Comparison of ENCODE assay signal across 9 cellular contexts in the genomic region with DNA sequence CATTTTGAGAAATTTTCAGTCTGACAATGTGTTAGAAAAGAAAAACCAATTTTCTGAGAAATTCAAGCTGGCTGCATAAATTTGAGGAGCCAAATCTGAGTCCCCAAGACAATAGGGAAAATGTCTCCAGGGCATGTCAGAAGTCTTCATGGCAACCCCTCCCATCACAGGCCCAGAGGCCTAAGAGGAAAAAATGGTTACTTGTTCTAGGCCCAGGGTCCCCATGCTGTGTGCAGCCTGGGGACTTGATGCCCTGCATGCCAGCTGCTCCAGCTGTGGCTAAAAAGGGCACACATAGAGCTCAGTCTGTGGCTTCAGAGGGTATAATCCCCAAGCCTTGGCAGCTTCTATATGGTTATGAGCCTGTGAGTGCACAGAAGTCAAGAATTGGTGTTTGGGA.
"Had no signal": no experiment of that assay in that cellular context is flagged by ENCODE, and none has a peak within 500 bp of the region (broad histone marks: within the 10 kb centered on the region; RNA-seq: fewer than 3 reads in every experiment).

No MANE protein-coding gene starts in this region.

- H3K4me2 ChIP-seq: KMS-11 had no signal

- ATAC-seq: HepG2, K562 had no signal

- H3K4me3 ChIP-seq: K562 had no signal

- H3K27me3 Mint-ChIP-seq: IgD-negative memory B cell had no signal

- FAIRE-seq: HepG2, HTR-8/SVneo, K562 had no signal

- H3K4me1 Mint-ChIP-seq: IgD-negative memory B cell had no signal

- H3K36me3 Mint-ChIP-seq: IgD-negative memory B cell had no signal

- H3K27ac ChIP-seq: HL-60, KMS-11 had no signal

- H3K4me3 Mint-ChIP-seq: IgD-negative memory B cell had no signal

- H3K27ac Mint-ChIP-seq: IgD-negative memory B cell had no signal

- DNase-seq: IMR-90, KBM-7, KG1 had no signal

- H3K9ac ChIP-seq: KMS-11 had no signal
